20 cellular contexts compared by ENCODE assay signal in genomic region chr7:6631605-6632004, GRCh38. TPM values are rescaled to one million over a fixed set of nuclear protein-coding genes. Genes with fewer than 3 reads are reported as not detected.
DNase-seq lines count a peak whose midpoint lies in the region; ATAC-seq and TF ChIP-seq lines count a peak whose summit lies in the region.
"Had no signal": no experiment of that assay in that cellular context is flagged by ENCODE, and none has a peak within 500 bp of the region (broad histone marks: within the 10 kb centered on the region; RNA-seq: fewer than 3 reads in every experiment).

No MANE protein-coding gene starts in this region.

- no peak overlapping the region for H3K4me2 ChIP-seq in PC-3 (ENCODE audit: low read length)

- 61 to 62% methylated on average over 7 of the region's 7 CpGs for WGBS in esophagus, 2 donors

- no TSS peak for BruUV-seq in PC-3 (replicated peaks; lab: Mats Ljungman, UMichigan)

- H3K4me3 Mint-ChIP-seq in type B pancreatic cell, result no peak overlapping the region
- H3K4me3 Mint-ChIP-seq: CD8-positive, alpha-beta T cell; IgD-negative memory B cell had no signal

- H3K36me3 ChIP-seq in PC-3 (ENCODE audit: low read depth, low read length), result no peaks in the 10 kb centered on the region
- H3K36me3 ChIP-seq in esophagus (ENCODE audit: control insufficient read depth in 2 of 2, insufficient read depth in 2 of 2, low read length in 1 of 2), result no peaks in the 10 kb centered on the region
- H3K36me3 ChIP-seq: BE2C had no signal

- H3K27me3 Mint-ChIP-seq in type B pancreatic cell, result no peaks in the 10 kb centered on the region
- H3K27me3 Mint-ChIP-seq: IgD-negative memory B cell had no signal

- H3K4me1 ChIP-seq in PC-3 (ENCODE audit: insufficient read depth, low read length) (0 out of 2 replicates have a peak, but pooled peaks cover 6% of the 10 kb centered on the region), esophagus (ENCODE audit: control insufficient read depth in 2 of 2, insufficient read depth in 2 of 2, low read length in 1 of 2) (peaks cover 3 to 28% of the 10 kb centered on the region in 2 donors)
- H3K4me1 ChIP-seq: BE2C had no signal

- no peaks in the 10 kb centered on the region for H3K79me2 ChIP-seq in PC-3 (ENCODE audit: low read length)

- ATAC-seq in PC-3 (peak; percentile 77), HG02642 (IDR thresholded peaks at IDR 0.05; ENCODE audit: poor library complexity, unreplicated experiment) (no peak), HG02623 (IDR thresholded peaks at IDR 0.05; ENCODE audit: unreplicated experiment) (no peak)
- ATAC-seq: CD8-positive, alpha-beta T cell; Right ventricle myocardium inferior had no signal

- intact Hi-C loops in PC-3 (cut with micrococcal nuclease), result no loop called here

- H3K27ac ChIP-seq in PC-3 (ENCODE audit: low read length) (no peak overlapping the region), esophagus (ENCODE audit: low read depth in 2 of 2, low read length in 1 of 2) (peak overlapping the region; percentile 56 to 77)
- H3K27ac ChIP-seq: GM23248, SK-N-MC had no signal

- H4K20me1 ChIP-seq in PC-3 (ENCODE audit: low read length), result no peaks in the 10 kb centered on the region

- no peaks in the 10 kb centered on the region for H3F3A ChIP-seq in PC-3 (ENCODE audit: low read length, unreplicated experiment)

- H3K36me3 Mint-ChIP-seq in type B pancreatic cell, result no peaks in the 10 kb centered on the region
- H3K36me3 Mint-ChIP-seq: CD8-positive, alpha-beta T cell; IgD-negative memory B cell had no signal

- no peak for TF ChIP-seq CTCF in PC-3 (conservative IDR thresholded peaks at IDR 0.05; ENCODE audit: low read depth, low read length)
- TF ChIP-seq CTCF in type B pancreatic cell (conservative IDR thresholded peaks at IDR 0.05), result no peak

- H3K27me3 ChIP-seq in PC-3 (ENCODE audit: low read length) (no peaks in the 10 kb centered on the region), esophagus (ENCODE audit: control insufficient read depth in 1 of 2, insufficient read depth in 2 of 2, low read length in 2 of 2) (no peaks in the 10 kb centered on the region)
- H3K27me3 ChIP-seq: BE2C had no signal

- CTCF ChIA-PET in PC-3 (lab: Charles Lee), result no interaction called here

- H3K9ac ChIP-seq in PC-3 (ENCODE audit: low read length), result no peak overlapping the region
- H3K9ac ChIP-seq: GM23248 had no signal

- peak; percentile 14 for DNase-seq in stimulated activated CD4-positive, alpha-beta T cell treated with anti-CD3 and anti-CD28 coated beads, Interleukin-15, amount 100 ng/mL, for 24 hours
- no peak for DNase-seq in stimulated activated CD4-positive, alpha-beta T cell treated with anti-CD3 and anti-CD28 coated beads, Interleukin-12 subunit alpha, Interleukin-12 subunit beta, amount 100 ng/mL, for 4 hours
- DNase-seq in PC-3 (peak; percentile 37), type B pancreatic cell (ENCODE audit: extremely low spot score, unreplicated experiment) (no peak)
- DNase-seq: BE2C; CD8-positive, alpha-beta T cell; DMS79 treated with DMSO at 0.1 percent for 48 hours; GDM1; GM23248; MV-4-11; NCI-H1436 treated with DMSO at 0.1 percent for 48 hours; NCI-H2227 treated with DMSO at 0.1 percent for 48 hours; NCI-H526; NK-92 treated with Interleukin-12 subunit alpha and Interleukin-12 subunit beta, amount 100 ng/mL, for 24 hours had no signal

- H3K9me3 Mint-ChIP-seq in type B pancreatic cell, result no peaks in the 10 kb centered on the region
- H3K9me3 Mint-ChIP-seq: CD8-positive, alpha-beta T cell; IgD-negative memory B cell had no signal

- H3K9me3 ChIP-seq in PC-3 (ENCODE audit: low read length), result no peaks in the 10 kb centered on the region
- no peaks in the 10 kb centered on the region for H3K9me3 ChIP-seq in esophagus (ENCODE audit: control insufficient read depth in 2 of 2, insufficient read depth in 1 of 2, low read depth in 1 of 2, low read length in 1 of 2)
- H3K9me3 ChIP-seq: BE2C had no signal

- H3K4me1 Mint-ChIP-seq in type B pancreatic cell (ENCODE audit: unreplicated experiment), result no peaks in the 10 kb centered on the region

- no peak overlapping the region for H2AFZ ChIP-seq in PC-3 (ENCODE audit: low read length)
- H2AFZ ChIP-seq: GM23248 had no signal

- peak overlapping the region; percentile 35 for H3K27ac Mint-ChIP-seq in type B pancreatic cell
- H3K27ac Mint-ChIP-seq: CD8-positive, alpha-beta T cell had no signal

- H3K4me3 ChIP-seq in PC-3 (ENCODE audit: low read length), result no peak overlapping the region
- H3K4me3 ChIP-seq in esophagus (ENCODE audit: low read depth in 1 of 2, low read length in 2 of 2), result no peak overlapping the region
- H3K4me3 ChIP-seq: GM23248, SK-N-MC had no signal

- no peaks in the 10 kb centered on the region for H3K9me2 ChIP-seq in PC-3 (replicated peaks; ENCODE audit: low read length)

- POLR2A ChIA-PET in PC-3 (lab: Charles Lee; ENCODE audit: unreplicated experiment), result no interaction called here

RNA-seq across cellular contexts. Expression of gene ZNF316, which starts 5.5 kb away (rescaled TPM):
- 17.5 and 26.7 TPM in 2 replicates for total RNA-seq in PC-3 (2014; rRNA removed)
- polyA plus RNA-seq in esophagus, result 10 to 100 TPM; 11.9 to 21.1 TPM
- total RNA-seq in type B pancreatic cell (ENCODE audit: low replicate concordance), result 37.1 and 46.8 TPM in 2 replicates

RNA-seq across cellular contexts. Expression of gene ZNF853, which starts 16.2 kb away (rescaled TPM):
- 1.0 and 1.6 TPM in 2 replicates for total RNA-seq in PC-3 (2014; rRNA removed)
- 1 to 10 TPM in 1 of 2 donors, under 1 TPM in 1; 0.35 to 1.2 TPM for polyA plus RNA-seq in esophagus
- 5.0 and 9.2 TPM in 2 replicates for total RNA-seq in type B pancreatic cell (ENCODE audit: low replicate concordance)
- polyA plus RNA-seq: GM23248 had no signal

RNA-seq across cellular contexts. Expression of gene INTS15, which starts 41.8 kb away (rescaled TPM):
- 22.7 and 23.5 TPM in 2 replicates for total RNA-seq in PC-3 (2014; rRNA removed)
- 10 to 100 TPM in 1 of 2 donors, 1 to 10 TPM in 1; 8.9 to 11.8 TPM for polyA plus RNA-seq in esophagus
- 35.8 and 44.1 TPM in 2 replicates for total RNA-seq in type B pancreatic cell (ENCODE audit: low replicate concordance)

RNA-seq across cellular contexts. Expression of gene ZDHHC4, which starts 54.4 kb away (rescaled TPM):
- total RNA-seq in PC-3 (2014; rRNA removed) (28.9 and 33.9 TPM in 2 replicates), type B pancreatic cell (ENCODE audit: low replicate concordance) (62.0 and 67.9 TPM in 2 replicates)
- 10 to 100 TPM; 13.6 to 26.1 TPM for polyA plus RNA-seq in esophagus

Comparison
In these comparisons a context has a peak if more than half of its experiments do, and no peak if none do; other contexts are left out.
1. DNase-seq: peak in stimulated activated CD4-positive, alpha-beta T cell treated with anti-CD3 and anti-CD28 coated beads, Interleukin-15, amount 100 ng/mL, for 24 hours (single experiment) and PC-3 (single experiment); none in stimulated activated CD4-positive, alpha-beta T cell treated with anti-CD3 and anti-CD28 coated beads, Interleukin-12 subunit alpha, Interleukin-12 subunit beta, amount 100 ng/mL, for 4 hours (single experiment) and type B pancreatic cell (single experiment).